ENCODE assay signal across 8 cellular contexts in genomic region chr10:92573091-92573797, GRCh38. TPM values are rescaled to one million over a fixed set of nuclear protein-coding genes. Genes with fewer than 3 reads are reported as not detected.
A peak's percentile ranks its signal among the peaks of the same experiment; 100 is the strongest.
DNase-seq lines count a peak whose midpoint lies in the region; ATAC-seq, FAIRE-seq and TF ChIP-seq lines count a peak whose summit lies in the region.

No MANE protein-coding gene starts in this region.

- no peaks in the 10 kb centered on the region for H3K9me1 ChIP-seq in keratinocyte (ENCODE audit: control insufficient read depth, extremely low read depth, insufficient read depth, low read length)

- dilution Hi-C loops in keratinocyte (cut with MboI; ENCODE audit: extremely low pct_ligation_motif_present, low sequenced_read_pairs), result no loop called here

- H3K4me3 ChIP-seq in cardiac fibroblast (replicated peaks in 1 of 2; ENCODE audit: low read depth in 2 of 2, low read length in 2 of 2), result peak overlapping the region; percentile 84 to 96
- H3K4me3 ChIP-seq in keratinocyte (ENCODE audit: control insufficient read depth in 2 of 3, extremely low read depth in 1 of 3, insufficient read depth in 2 of 3, low read depth in 1 of 3, low read length in 3 of 3), result peak overlapping the region; percentile 66 to 93 (median 83)

- H2AFZ ChIP-seq in keratinocyte (ENCODE audit: control insufficient read depth, low read length), result peak overlapping the region; percentile 35

- no peaks in the 10 kb centered on the region for H4K20me1 ChIP-seq in keratinocyte (ENCODE audit: control insufficient read depth, extremely low read depth, insufficient read depth, low read length)

- H3K27me3 ChIP-seq in keratinocyte (ENCODE audit: control insufficient read depth, extremely low read depth, insufficient read depth, low read length), result no peaks in the 10 kb centered on the region

- H3K9ac ChIP-seq in keratinocyte (ENCODE audit: control insufficient read depth, extremely low read depth, insufficient read depth, low read length), result peak overlapping the region; percentile 91

- peak overlapping the region; percentile 87 for H3K27ac ChIP-seq in keratinocyte (ENCODE audit: control insufficient read depth, insufficient read depth, low read length)

- FAIRE-seq in keratinocyte (lab: Jason Lieb, UNC), result peak; percentile 5

- no peaks in the 10 kb centered on the region for H3K9me3 ChIP-seq in keratinocyte (ENCODE audit: control insufficient read depth, low read depth, low read length)

- DNase-seq in NCI-H1092 treated with DMSO at 0.1 percent for 48 hours (lab: John Stamatoyannopoulos, UW), result peak; percentile 12
- DNase-seq in NCI-H1092 (lab: John Stamatoyannopoulos, UW), result no peak
- DNase-seq in T-helper 9 cell, result peak; percentile 19
- DNase-seq in cardiac fibroblast (ENCODE audit: low read depth in 2 of 2), result peak; percentile 54 to 61
- no peak for DNase-seq in keratinocyte (ENCODE audit: low read depth, low spot score)
- DNase-seq in stimulated activated CD4-positive, alpha-beta T cell treated with anti-CD3 and anti-CD28 coated beads, Interleukin-15, amount 100 ng/mL, for 24 hours, result peak; percentile 55
- DNase-seq in NCI-H1694 (lab: John Stamatoyannopoulos, UW), result no peak

- peaks cover 33% of the 10 kb centered on the region for H3K79me2 ChIP-seq in keratinocyte (ENCODE audit: control insufficient read depth, insufficient read depth, low read length)

- no peaks in the 10 kb centered on the region for H3K36me3 ChIP-seq in keratinocyte (ENCODE audit: control insufficient read depth in 2 of 2, extremely low read depth in 1 of 2, insufficient read depth in 2 of 2, low read length in 2 of 2)

- TF ChIP-seq CTCF in cardiac fibroblast (IDR thresholded peaks at IDR 0.05; ENCODE audit: low read depth, low read length), result peak; percentile 20
- peak in 2 of 3 experiments; percentile 8 to 39 for TF ChIP-seq CTCF in keratinocyte (optimal IDR thresholded peaks at IDR 0.05 in 1 of 3, IDR thresholded peaks at IDR 0.05 in 1 of 3, conservative IDR thresholded peaks at IDR 0.05 in 1 of 3; ENCODE audit: extremely low read depth in 1 of 3, insufficient read depth in 2 of 3, low read length in 3 of 3)

- H3K4me1 ChIP-seq in keratinocyte (ENCODE audit: control insufficient read depth, extremely low read depth, insufficient read depth, low read length), result peaks cover 28% of the 10 kb centered on the region

- peak; percentile 37 for ATAC-seq in HG03571 (IDR thresholded peaks at IDR 0.05; ENCODE audit: unreplicated experiment)

- H3K4me2 ChIP-seq in keratinocyte (ENCODE audit: control insufficient read depth, extremely low read depth, insufficient read depth, low read depth, low read length), result peak overlapping the region; percentile 86

RNA-seq across cellular contexts. Expression of gene IDE, which starts 0.6 kb away (rescaled TPM):
- polyA plus RNA-seq in keratinocyte, result 13.7 to 24.4 TPM (median 16.5 TPM) in 3 replicates
- 18.8 TPM for polyA plus RNA-seq in keratinocyte (2011; ENCODE audit: low read depth)
- 8.0 and 21.7 TPM in 2 replicates for polyA plus RNA-seq in keratinocyte (2011; cell fraction: cytosol; rRNA removed)
- polyA plus RNA-seq in keratinocyte (2011; cell fraction: nucleus; rRNA removed), result 20.9 and 22.6 TPM in 2 replicates
- polyA plus RNA-seq in keratinocyte (2012; ENCODE audit: low replicate concordance), result 14.9 and 23.8 TPM in 2 replicates
- 15.1 to 51.9 TPM (median 41.5 TPM) in 3 replicates for polyA minus RNA-seq in keratinocyte
- 20.3 TPM for polyA minus RNA-seq in keratinocyte (2011; cell fraction: cytosol; rRNA and poly(A)+ RNA removed)
- polyA minus RNA-seq in keratinocyte (2011; cell fraction: nucleus; rRNA and poly(A)+ RNA removed), result 24.1 and 39.4 TPM in 2 replicates

RNA-seq across cellular contexts. Expression of gene KIF11, which starts 19.7 kb away (rescaled TPM):
- 1.5 to 10.6 TPM (median 6.3 TPM) in 3 replicates for polyA plus RNA-seq in keratinocyte
- 1.1 TPM for polyA plus RNA-seq in keratinocyte (2011; ENCODE audit: low read depth)
- 1.6 and 3.6 TPM in 2 replicates for polyA plus RNA-seq in keratinocyte (2011; cell fraction: cytosol; rRNA removed)
- 2.2 and 2.9 TPM in 2 replicates for polyA plus RNA-seq in keratinocyte (2011; cell fraction: nucleus; rRNA removed)
- polyA plus RNA-seq in keratinocyte (2012; ENCODE audit: low replicate concordance), result 0.62 and 9.2 TPM in 2 replicates
- 0.89 to 10.9 TPM (median 1.1 TPM) in 3 replicates for polyA minus RNA-seq in keratinocyte
- polyA minus RNA-seq in keratinocyte (2011; cell fraction: cytosol; rRNA and poly(A)+ RNA removed), result 1.7 TPM
- polyA minus RNA-seq in keratinocyte (2011; cell fraction: nucleus; rRNA and poly(A)+ RNA removed), result 1.2 and 2.8 TPM in 2 replicates

Comparison
In these comparisons a context has a peak if more than half of its experiments do, and no peak if none do; other contexts are left out.
1. DNase-seq: peak in NCI-H1092 treated with DMSO at 0.1 percent for 48 hours (single experiment), T-helper 9 cell (single experiment), cardiac fibroblast (2 of 2) and stimulated activated CD4-positive, alpha-beta T cell treated with anti-CD3 and anti-CD28 coated beads, Interleukin-15, amount 100 ng/mL, for 24 hours (single experiment); none in NCI-H1092 (single experiment), keratinocyte (single experiment) and NCI-H1694 (single experiment).